ENCODE assay signal across 1 cellular context in the genomic region with DNA sequence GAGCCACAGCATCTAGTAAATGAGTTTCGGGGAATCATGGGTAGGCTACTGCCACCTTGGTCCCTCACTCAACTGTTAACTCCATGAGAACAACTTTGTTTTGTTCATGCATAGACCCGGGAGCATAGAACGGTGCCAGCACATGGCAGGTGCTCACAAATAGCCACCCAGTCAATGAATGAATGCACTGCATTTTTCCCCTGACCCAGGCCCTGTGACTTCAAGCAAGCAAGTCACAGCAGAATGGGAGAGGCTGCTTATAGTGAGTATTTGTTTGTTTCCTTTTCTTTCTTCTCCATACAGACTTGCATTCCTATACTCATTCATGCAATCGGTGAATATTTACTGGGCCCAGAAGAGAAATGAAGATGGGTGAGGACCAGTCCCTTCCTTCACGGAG.
TF ChIP-seq lines count a peak whose summit lies in the region.

No MANE protein-coding gene starts in this region.

TF ChIP-seq in IMR-90, 13 proteins besides CTCF, POLR2A, EP300 and RAD21:
- TF ChIP-seq FOS (IDR thresholded peaks at IDR 0.05; ENCODE audit: low read depth, low read length) (no peak), MAFK (IDR thresholded peaks at IDR 0.05; ENCODE audit: low read depth, low read length) (no peak), NFE2L2 (IDR thresholded peaks at IDR 0.05; ENCODE audit: low read depth, low read length) (no peak), CEBPB (IDR thresholded peaks at IDR 0.05; ENCODE audit: low read depth, low read length) (no peak), MXI1 (IDR thresholded peaks at IDR 0.05; ENCODE audit: borderline replicate concordance, low read depth, low read length) (no peak), CHD1 (IDR thresholded peaks at IDR 0.05; ENCODE audit: low read depth, low read length) (no peak), SMC3 (IDR thresholded peaks at IDR 0.05; ENCODE audit: low read depth, low read length) (no peak), RCOR1 (IDR thresholded peaks at IDR 0.05; ENCODE audit: insufficient replicate concordance, low read length) (no peak), BHLHE40 (IDR thresholded peaks at IDR 0.05; ENCODE audit: low read depth, low read length) (no peak), MAZ (IDR thresholded peaks at IDR 0.05; ENCODE audit: borderline replicate concordance, low read depth, low read length) (no peak), RFX5 (IDR thresholded peaks at IDR 0.05; ENCODE audit: low read depth, low read length) (no peak)
- TF ChIP-seq, protein P1, sequence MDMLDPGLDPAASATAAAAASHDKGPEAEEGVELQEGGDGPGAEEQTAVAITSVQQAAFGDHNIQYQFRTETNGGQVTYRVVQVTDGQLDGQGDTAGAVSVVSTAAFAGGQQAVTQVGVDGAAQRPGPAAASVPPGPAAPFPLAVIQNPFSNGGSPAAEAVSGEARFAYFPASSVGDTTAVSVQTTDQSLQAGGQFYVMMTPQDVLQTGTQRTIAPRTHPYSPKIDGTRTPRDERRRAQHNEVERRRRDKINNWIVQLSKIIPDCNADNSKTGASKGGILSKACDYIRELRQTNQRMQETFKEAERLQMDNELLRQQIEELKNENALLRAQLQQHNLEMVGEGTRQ (IDR thresholded peaks at IDR 0.05; ENCODE audit: low read depth, low read length), result no peak
- TF ChIP-seq, protein P2, sequence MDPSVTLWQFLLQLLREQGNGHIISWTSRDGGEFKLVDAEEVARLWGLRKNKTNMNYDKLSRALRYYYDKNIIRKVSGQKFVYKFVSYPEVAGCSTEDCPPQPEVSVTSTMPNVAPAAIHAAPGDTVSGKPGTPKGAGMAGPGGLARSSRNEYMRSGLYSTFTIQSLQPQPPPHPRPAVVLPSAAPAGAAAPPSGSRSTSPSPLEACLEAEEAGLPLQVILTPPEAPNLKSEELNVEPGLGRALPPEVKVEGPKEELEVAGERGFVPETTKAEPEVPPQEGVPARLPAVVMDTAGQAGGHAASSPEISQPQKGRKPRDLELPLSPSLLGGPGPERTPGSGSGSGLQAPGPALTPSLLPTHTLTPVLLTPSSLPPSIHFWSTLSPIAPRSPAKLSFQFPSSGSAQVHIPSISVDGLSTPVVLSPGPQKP (IDR thresholded peaks at IDR 0.05; ENCODE audit: borderline replicate concordance, low read depth, low read length), result no peak
